ENCODE assay signal across 24 cellular contexts in the genomic region with DNA sequence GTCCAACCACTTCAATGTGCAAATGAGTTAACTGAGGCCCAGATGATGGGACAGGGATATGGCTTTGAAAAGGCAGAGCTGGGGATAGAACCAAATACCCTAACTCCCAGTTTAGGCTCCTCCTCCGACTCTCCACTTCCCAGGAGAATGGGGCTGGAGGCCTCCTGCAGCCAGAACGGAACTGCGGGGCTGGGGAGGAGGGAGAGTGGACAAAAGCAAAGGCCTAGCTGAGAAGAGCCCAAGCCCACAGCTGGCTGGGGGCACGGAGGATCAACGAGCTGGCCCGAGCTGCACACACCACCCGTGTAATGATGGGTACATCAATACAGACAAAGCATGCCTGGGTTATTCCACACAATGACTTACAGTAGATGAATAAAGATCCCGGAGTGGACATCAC.
DNase-seq lines count a peak whose midpoint lies in the region; ATAC-seq and TF ChIP-seq lines count a peak whose summit lies in the region.
"Had no signal": no experiment of that assay in that cellular context is flagged by ENCODE, and none has a peak within 500 bp of the region (broad histone marks: within the 10 kb centered on the region; RNA-seq: fewer than 3 reads in every experiment).

No MANE protein-coding gene starts in this region.

- peaks cover 47% of the 10 kb centered on the region for H3K4me1 Mint-ChIP-seq in activated T-cell treated with anti-CD3 and anti-CD28 coated beads, Interleukin-2, amount 50 U/mL, for 24 hours (ENCODE audit: low read depth)
- H3K4me1 Mint-ChIP-seq in activated T-cell treated with anti-CD3 and anti-CD28 coated beads, Interleukin-2, amount 50 U/mL, for 4 hours (ENCODE audit: low read depth) = peaks cover 54% of the 10 kb centered on the region
- H3K4me1 Mint-ChIP-seq in CD4-positive, CD25-positive, alpha-beta regulatory T cell = peaks cover 13 to 53% (median 32%) of the 10 kb centered on the region in 4 donors
- H3K4me1 Mint-ChIP-seq in central memory CD8-positive, alpha-beta T cell = peaks cover 48% of the 10 kb centered on the region

- POLR2A ChIA-PET in A673 (lab: Charles Lee; ENCODE audit: low non-redundant PET) = no interaction called here

- H3K4me3 Mint-ChIP-seq in activated T-cell treated with anti-CD3 and anti-CD28 coated beads, Interleukin-2, amount 50 U/mL, for 24 hours = no peak overlapping the region
- H3K4me3 Mint-ChIP-seq in activated T-cell treated with anti-CD3 and anti-CD28 coated beads, Interleukin-2, amount 50 U/mL, for 4 hours = no peak overlapping the region
- H3K4me3 Mint-ChIP-seq in CD4-positive, CD25-positive, alpha-beta regulatory T cell = no peak overlapping the region
- H3K4me3 Mint-ChIP-seq in central memory CD8-positive, alpha-beta T cell = no peak overlapping the region
- H3K4me3 Mint-ChIP-seq: CD8-positive, alpha-beta T cell had no signal

- no peaks in the 10 kb centered on the region for H3K9me3 ChIP-seq in CD4-positive, CD25-positive, alpha-beta regulatory T cell (ENCODE audit: control insufficient read depth in 2 of 2, low read length in 2 of 2)
- H3K9me3 ChIP-seq in A673 (ENCODE audit: low read depth, low read length, poor library complexity, severe bottlenecking) = no peaks in the 10 kb centered on the region
- H3K9me3 ChIP-seq: Caco-2 had no signal

- H3K9me3 Mint-ChIP-seq in activated T-cell treated with anti-CD3 and anti-CD28 coated beads, Interleukin-2, amount 50 U/mL, for 24 hours = no peaks in the 10 kb centered on the region
- no peaks in the 10 kb centered on the region for H3K9me3 Mint-ChIP-seq in activated T-cell treated with anti-CD3 and anti-CD28 coated beads, Interleukin-2, amount 50 U/mL, for 4 hours
- H3K9me3 Mint-ChIP-seq in CD4-positive, CD25-positive, alpha-beta regulatory T cell = no peaks in the 10 kb centered on the region
- no peaks in the 10 kb centered on the region for H3K9me3 Mint-ChIP-seq in central memory CD8-positive, alpha-beta T cell
- H3K9me3 Mint-ChIP-seq: CD8-positive, alpha-beta T cell; IgD-negative memory B cell had no signal

- H3K36me3 ChIP-seq in CD4-positive, CD25-positive, alpha-beta regulatory T cell (ENCODE audit: control insufficient read depth, insufficient read depth, low read length) = peaks cover 53% of the 10 kb centered on the region
- H3K36me3 ChIP-seq in A673 (ENCODE audit: insufficient read depth, low read length, poor library complexity, severe bottlenecking) = no peaks in the 10 kb centered on the region

- H3K27ac Mint-ChIP-seq in activated T-cell treated with anti-CD3 and anti-CD28 coated beads, Interleukin-2, amount 50 U/mL, for 24 hours = peak overlapping the region; percentile 29
- peak overlapping the region; percentile 26 to 82 (median 71) for H3K27ac Mint-ChIP-seq in CD4-positive, CD25-positive, alpha-beta regulatory T cell
- H3K27ac Mint-ChIP-seq in central memory CD8-positive, alpha-beta T cell (ENCODE audit: low read depth) = peak overlapping the region; percentile 71
- H3K27ac Mint-ChIP-seq: IgD-negative memory B cell had no signal

- CTCF ChIA-PET in A673 (lab: Charles Lee) = no interaction called here

- intact Hi-C loops in A673 (cut with micrococcal nuclease; ENCODE audit: unreplicated experiment) = no loop called here

- H3K4me3 ChIP-seq in CD4-positive, CD25-positive, alpha-beta regulatory T cell (ENCODE audit: low read depth, low read length) = no peak overlapping the region
- H3K4me3 ChIP-seq in A673 (ENCODE audit: low read depth, low read length, poor library complexity, severe bottlenecking) = no peak overlapping the region

- no peak overlapping the region for H3K27ac ChIP-seq in CD4-positive, CD25-positive, alpha-beta regulatory T cell (ENCODE audit: insufficient read depth, low read length, poor library complexity, severe bottlenecking)
- no peak overlapping the region for H3K27ac ChIP-seq in A673 (ENCODE audit: low read depth, low read length, poor library complexity, severe bottlenecking)
- H3K27ac ChIP-seq: HL-60, KMS-11, RWPE1 had no signal

- no peak for TF ChIP-seq CTCF in A673 (conservative IDR thresholded peaks at IDR 0.05; ENCODE audit: low read depth, low read length)

- peaks cover 97% of the 10 kb centered on the region for H3K36me3 Mint-ChIP-seq in activated T-cell treated with anti-CD3 and anti-CD28 coated beads, Interleukin-2, amount 50 U/mL, for 24 hours (ENCODE audit: low read depth)
- H3K36me3 Mint-ChIP-seq in activated T-cell treated with anti-CD3 and anti-CD28 coated beads, Interleukin-2, amount 50 U/mL, for 4 hours (ENCODE audit: insufficient read depth) = peaks cover 41% of the 10 kb centered on the region
- H3K36me3 Mint-ChIP-seq in CD4-positive, CD25-positive, alpha-beta regulatory T cell = peaks cover 35% of the 10 kb centered on the region
- H3K36me3 Mint-ChIP-seq in central memory CD8-positive, alpha-beta T cell (ENCODE audit: insufficient read depth) = peaks cover 43% of the 10 kb centered on the region
- H3K36me3 Mint-ChIP-seq: IgD-negative memory B cell had no signal

- BruUV-seq in A673 (replicated peaks; lab: Mats Ljungman, UMichigan) = no TSS peak

- H3K27me3 ChIP-seq in CD4-positive, CD25-positive, alpha-beta regulatory T cell (ENCODE audit: control insufficient read depth, insufficient read depth, low read length) = no peaks in the 10 kb centered on the region
- no peaks in the 10 kb centered on the region for H3K27me3 ChIP-seq in A673 (replicated peaks; ENCODE audit: insufficient read depth, low read depth, low read length, poor library complexity)

- peaks cover 43% of the 10 kb centered on the region for H3K4me1 ChIP-seq in CD4-positive, CD25-positive, alpha-beta regulatory T cell (ENCODE audit: control insufficient read depth, insufficient read depth, low read length, poor library complexity, severe bottlenecking)
- peaks cover 8% of the 10 kb centered on the region for H3K4me1 ChIP-seq in A673 (ENCODE audit: insufficient read depth, low read length, poor library complexity, severe bottlenecking)
- H3K4me1 ChIP-seq: Caco-2 had no signal

- no peak for ATAC-seq in activated T-cell treated with anti-CD3 and anti-CD28 coated beads, Interleukin-2, amount 50 U/mL, for 4 hours
- ATAC-seq in CD4-positive, CD25-positive, alpha-beta regulatory T cell (ENCODE audit: low read depth in 2 of 2) = no peak
- ATAC-seq in central memory CD8-positive, alpha-beta T cell (replicated peaks; ENCODE audit: extremely low read depth, poor library complexity, severe bottlenecking) = no peak
- ATAC-seq: CD8-positive, alpha-beta T cell; Panc1 had no signal

- no peaks in the 10 kb centered on the region for H3K27me3 Mint-ChIP-seq in activated T-cell treated with anti-CD3 and anti-CD28 coated beads, Interleukin-2, amount 50 U/mL, for 24 hours
- H3K27me3 Mint-ChIP-seq in activated T-cell treated with anti-CD3 and anti-CD28 coated beads, Interleukin-2, amount 50 U/mL, for 4 hours (ENCODE audit: low read depth) = no peaks in the 10 kb centered on the region
- H3K27me3 Mint-ChIP-seq in CD4-positive, CD25-positive, alpha-beta regulatory T cell = no peaks in the 10 kb centered on the region
- no peaks in the 10 kb centered on the region for H3K27me3 Mint-ChIP-seq in central memory CD8-positive, alpha-beta T cell
- H3K27me3 Mint-ChIP-seq: IgD-negative memory B cell had no signal

- DNase-seq in activated T-cell treated with anti-CD3 and anti-CD28 coated beads, Interleukin-2, amount 50 U/mL, for 24 hours = no peak
- no peak for DNase-seq in activated T-cell treated with anti-CD3 and anti-CD28 coated beads, Interleukin-2, amount 50 U/mL, for 4 hours
- DNase-seq in CD4-positive, CD25-positive, alpha-beta regulatory T cell = no peak
- DNase-seq in central memory CD8-positive, alpha-beta T cell (ENCODE audit: low spot score in 2 of 2) = no peak
- DNase-seq in retina = peak; percentile 28
- no peak for DNase-seq in A673 (ENCODE audit: low spot score)
- no peak for DNase-seq in stimulated activated CD4-positive, alpha-beta T cell treated with anti-CD3 and anti-CD28 coated beads, Interleukin-4, amount 100 ng/mL, for 4 hours
- DNase-seq: Caco-2; CD8-positive, alpha-beta T cell; GF-D8; NCI-H1048; NCI-H1417; NCI-H1694; NCI-H2081; NCI-H2171; NCI-H226; NCI-H510A; NCI-H69; SHP77 treated with DMSO at 0.1 percent for 48 hours had no signal
